ENCODE assay signal across 18 cellular contexts in the genomic region with DNA sequence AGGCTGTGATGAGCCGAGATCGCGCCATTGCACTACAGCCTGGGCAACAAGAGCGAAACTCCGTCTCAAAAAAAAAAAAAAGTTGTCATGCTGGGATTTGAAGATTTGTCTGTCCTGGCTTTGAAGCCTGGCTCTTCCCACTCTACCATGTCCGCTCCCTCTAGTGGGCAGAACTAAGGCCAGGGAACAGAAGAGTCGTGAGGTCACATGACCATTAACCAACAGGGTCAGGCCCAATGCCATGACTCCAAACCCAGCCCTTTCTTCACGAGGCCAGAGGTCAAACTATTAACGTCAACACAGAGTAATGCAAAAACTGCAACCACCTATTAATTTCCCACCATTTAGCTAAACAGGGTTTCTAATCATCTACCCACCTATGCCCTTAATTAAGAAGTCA.
"Had no signal": no experiment of that assay in that cellular context is flagged by ENCODE, and none has a peak within 500 bp of the region (broad histone marks: within the 10 kb centered on the region; RNA-seq: fewer than 3 reads in every experiment).

No MANE protein-coding gene starts in this region.

- H3K4me3 ChIP-seq: left lung, mucosa of descending colon, tibial artery had no signal

- H3K4me1 ChIP-seq: left lung had no signal

- H3K27ac Mint-ChIP-seq: activated CD4-positive, alpha-beta T cell treated with anti-CD3 and anti-CD28 coated beads, Interleukin-2, amount 10 ng/mL, durations not matched to agents 7 days and 5 days; activated naive CD8-positive, alpha-beta T cell treated with anti-CD3 and anti-CD28 coated beads, Interleukin-2, amount 10 ng/mL, durations not matched to agents 7 days and 5 days; activated T-helper 1 cell treated with anti-CD3 and anti-CD28 coated beads, Interleukin-12 subunit alpha, Interleukin-12 subunit beta, Interleukin-2, Interleukin-4 antibody, amounts not matched to agents 30 ng/mL and 10 ng/mL and 1 ng/mL, durations not matched to agents 14 hours and 24 hours and 36 hours; dendritic cell treated with granulocyte-macrophage colony-stimulating factor and Interleukin-4, amounts not matched to agents 40 ng/mL and 50 ng/mL, for 4 days; naive thymus-derived CD8-positive, alpha-beta T cell had no signal

- H3K27ac ChIP-seq: brain microvascular endothelial cell, epithelial cell of prostate, left lung, neutrophil, tibial artery had no signal

- H3K27me3 ChIP-seq: brain microvascular endothelial cell, left lung, neutrophil, tibial artery had no signal

- H3K36me3 ChIP-seq: brain microvascular endothelial cell, left lung, neutrophil, tibial artery had no signal

- H3K4me3 Mint-ChIP-seq: activated CD4-positive, alpha-beta T cell treated with anti-CD3 and anti-CD28 coated beads, Interleukin-2, amount 10 ng/mL, durations not matched to agents 7 days and 5 days; activated naive CD8-positive, alpha-beta T cell treated with anti-CD3 and anti-CD28 coated beads, Interleukin-2, amount 10 ng/mL, durations not matched to agents 7 days and 5 days; activated T-helper 1 cell treated with anti-CD3 and anti-CD28 coated beads, Interleukin-12 subunit alpha, Interleukin-12 subunit beta, Interleukin-2, Interleukin-4 antibody, amounts not matched to agents 30 ng/mL and 10 ng/mL and 1 ng/mL, durations not matched to agents 14 hours and 24 hours and 36 hours; central memory CD8-positive, alpha-beta T cell; dendritic cell treated with granulocyte-macrophage colony-stimulating factor and Interleukin-4, amounts not matched to agents 40 ng/mL and 50 ng/mL, for 4 days; naive thymus-derived CD8-positive, alpha-beta T cell had no signal

- H3K9me3 Mint-ChIP-seq: activated CD4-positive, alpha-beta T cell treated with anti-CD3 and anti-CD28 coated beads, Interleukin-2, amount 10 ng/mL, durations not matched to agents 7 days and 5 days; activated naive CD8-positive, alpha-beta T cell treated with anti-CD3 and anti-CD28 coated beads, Interleukin-2, amount 10 ng/mL, durations not matched to agents 7 days and 5 days; activated T-helper 1 cell treated with anti-CD3 and anti-CD28 coated beads, Interleukin-12 subunit alpha, Interleukin-12 subunit beta, Interleukin-2, Interleukin-4 antibody, amounts not matched to agents 30 ng/mL and 10 ng/mL and 1 ng/mL, durations not matched to agents 14 hours and 24 hours and 36 hours; central memory CD8-positive, alpha-beta T cell; dendritic cell treated with granulocyte-macrophage colony-stimulating factor and Interleukin-4, amounts not matched to agents 40 ng/mL and 50 ng/mL, for 4 days; naive thymus-derived CD8-positive, alpha-beta T cell had no signal

- ATAC-seq: left lung; mucosa of descending colon; naive thymus-derived CD8-positive, alpha-beta T cell had no signal

- H3K36me3 Mint-ChIP-seq: activated naive CD8-positive, alpha-beta T cell treated with anti-CD3 and anti-CD28 coated beads, Interleukin-2, amount 10 ng/mL, durations not matched to agents 7 days and 5 days had no signal

- DNase-seq: activated CD4-positive, alpha-beta T cell treated with anti-CD3 and anti-CD28 coated beads, Interleukin-2, amount 10 ng/mL, durations not matched to agents 7 days and 5 days; activated CD8-positive, alpha-beta memory T cell treated with anti-CD3 and anti-CD28 coated beads for 24 hours; activated naive CD4-positive, alpha-beta T cell; activated naive CD8-positive, alpha-beta T cell treated with anti-CD3 and anti-CD28 coated beads, Interleukin-2, amount 10 ng/mL, durations not matched to agents 7 days and 5 days; brain microvascular endothelial cell; effector memory CD4-positive, alpha-beta T cell; left lung; mucosa of descending colon; naive thymus-derived CD8-positive, alpha-beta T cell; retina; stimulated activated CD4-positive, alpha-beta T cell treated with anti-CD3 and anti-CD28 coated beads, Interleukin-4, amount 100 ng/mL, for 24 hours; stimulated activated naive CD4-positive, alpha-beta T cell; tibial artery had no signal

- H3K4me1 Mint-ChIP-seq: activated CD4-positive, alpha-beta T cell treated with anti-CD3 and anti-CD28 coated beads, Interleukin-2, amount 10 ng/mL, durations not matched to agents 7 days and 5 days; central memory CD8-positive, alpha-beta T cell had no signal

- H3K27me3 Mint-ChIP-seq: activated CD4-positive, alpha-beta T cell treated with anti-CD3 and anti-CD28 coated beads, Interleukin-2, amount 10 ng/mL, durations not matched to agents 7 days and 5 days; activated naive CD8-positive, alpha-beta T cell treated with anti-CD3 and anti-CD28 coated beads, Interleukin-2, amount 10 ng/mL, durations not matched to agents 7 days and 5 days; central memory CD8-positive, alpha-beta T cell; dendritic cell treated with granulocyte-macrophage colony-stimulating factor and Interleukin-4, amounts not matched to agents 40 ng/mL and 50 ng/mL, for 4 days; naive thymus-derived CD8-positive, alpha-beta T cell had no signal

- H3K9me3 ChIP-seq: left lung, mucosa of descending colon, neutrophil, tibial artery had no signal
